In the genomic region with DNA sequence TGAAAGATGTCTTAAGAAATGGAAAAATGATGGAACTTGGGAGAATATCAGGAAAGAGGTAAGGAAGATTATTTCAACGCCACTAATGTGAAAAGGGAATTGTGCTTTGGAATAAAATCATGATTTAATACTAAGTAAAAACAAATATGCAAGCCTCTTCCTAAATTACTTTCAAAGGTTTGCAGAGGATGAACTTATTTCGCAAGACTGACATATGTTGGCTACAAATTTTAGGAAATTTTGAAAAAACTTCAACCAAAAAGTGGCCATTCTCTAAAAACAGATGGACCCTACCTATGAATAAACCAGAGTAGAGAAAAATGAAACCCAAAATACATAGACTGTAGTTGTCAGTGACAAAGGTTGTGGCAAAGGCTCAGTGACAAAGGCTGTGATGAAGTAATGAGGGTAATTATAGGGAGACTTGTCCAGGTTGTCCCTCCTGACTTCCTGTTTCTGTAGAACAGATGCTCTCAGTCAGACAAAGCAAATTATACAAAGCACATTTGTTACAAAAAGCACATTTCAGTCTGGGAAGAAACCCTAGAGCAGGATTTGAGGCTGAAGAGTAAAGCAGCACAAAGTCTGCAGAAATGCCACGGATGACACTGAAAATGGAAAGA, we compare ENCODE assay signal across 14 cellular contexts. TPM values are rescaled to one million over a fixed set of nuclear protein-coding genes. Genes with fewer than 3 reads are reported as not detected.
DNase-seq lines count a peak whose midpoint lies in the region; ATAC-seq and TF ChIP-seq lines count a peak whose summit lies in the region.
"Had no signal": no experiment of that assay in that cellular context is flagged by ENCODE, and none has a peak within 500 bp of the region (broad histone marks: within the 10 kb centered on the region; RNA-seq: fewer than 3 reads in every experiment).

No MANE protein-coding gene starts in this region.

- no peak for ATAC-seq in natural killer cell
- no peak for ATAC-seq in natural killer cell treated with Interleukin-12 subunit alpha and Interleukin-12 subunit beta and Interleukin-15 and Interleukin-18, amount 100 ng/mL, for 72 hours
- ATAC-seq in stimulated activated memory B cell treated with anti-CD40 and anti-IgM and Interleukin-4, amounts not matched to agents 10 μg/mL and 1 μg/mL and 100 μg/mL, for 72 hours = no peak
- ATAC-seq in GM19455 (IDR thresholded peaks at IDR 0.05; ENCODE audit: unreplicated experiment) = no peak
- no peak for ATAC-seq in HG03139 (IDR thresholded peaks at IDR 0.05; ENCODE audit: unreplicated experiment)

- H3K4me3 Mint-ChIP-seq in natural killer cell = no peak overlapping the region
- no peak overlapping the region for H3K4me3 Mint-ChIP-seq in natural killer cell treated with Interleukin-12 subunit alpha and Interleukin-12 subunit beta and Interleukin-15 and Interleukin-18, amount 100 ng/mL, for 72 hours
- H3K4me3 Mint-ChIP-seq in activated naive CD8-positive, alpha-beta T cell treated with anti-CD3 and anti-CD28 coated beads for 36 hours = no peak overlapping the region
- H3K4me3 Mint-ChIP-seq in stimulated activated memory B cell treated with anti-CD40 and anti-IgM and Interleukin-4, amounts not matched to agents 10 μg/mL and 1 μg/mL and 100 μg/mL, for 72 hours = no peak overlapping the region

- intact Hi-C loops in natural killer cell (cut with micrococcal nuclease) = no loop called here

- H3K27ac Mint-ChIP-seq in natural killer cell = peak overlapping the region; percentile 3 to 25
- H3K27ac Mint-ChIP-seq in natural killer cell treated with Interleukin-12 subunit alpha and Interleukin-12 subunit beta and Interleukin-15 and Interleukin-18, amount 100 ng/mL, for 72 hours = peak overlapping the region in 1 of 2 donors; percentile 75
- H3K27ac Mint-ChIP-seq in activated naive CD8-positive, alpha-beta T cell treated with anti-CD3 and anti-CD28 coated beads for 36 hours = peak overlapping the region; percentile 64
- peak overlapping the region; percentile 3 for H3K27ac Mint-ChIP-seq in stimulated activated memory B cell treated with anti-CD40 and anti-IgM and Interleukin-4, amounts not matched to agents 10 μg/mL and 1 μg/mL and 100 μg/mL, for 72 hours

- DNase-seq in natural killer cell (no peak), NCI-H2081 treated with DMSO at 0.1 percent for 48 hours (lab: John Stamatoyannopoulos, UW) (peak; percentile 85)
- no peak for DNase-seq in natural killer cell treated with Interleukin-12 subunit alpha and Interleukin-12 subunit beta and Interleukin-15 and Interleukin-18, amount 100 ng/mL, for 72 hours (ENCODE audit: low spot score)
- DNase-seq in activated naive CD8-positive, alpha-beta T cell treated with anti-CD3 and anti-CD28 coated beads for 36 hours = no peak
- no peak for DNase-seq in activated CD8-positive, alpha-beta memory T cell treated with anti-CD3 and anti-CD28 coated beads for 24 hours
- DNase-seq: activated CD8-positive, alpha-beta memory T cell treated with anti-CD3 and anti-CD28 coated beads, Interleukin-2, amount 50 U/mL, for 48 hours; erythroblast; GM23248; hippocampal formation; NCI-H446 treated with DMSO at 0.1 percent for 48 hours; Right ventricle myocardium superior had no signal

- no peaks in the 10 kb centered on the region for H3K9me3 Mint-ChIP-seq in natural killer cell
- H3K9me3 Mint-ChIP-seq in natural killer cell treated with Interleukin-12 subunit alpha and Interleukin-12 subunit beta and Interleukin-15 and Interleukin-18, amount 100 ng/mL, for 72 hours = no peaks in the 10 kb centered on the region
- H3K9me3 Mint-ChIP-seq in activated naive CD8-positive, alpha-beta T cell treated with anti-CD3 and anti-CD28 coated beads for 36 hours = no peaks in the 10 kb centered on the region
- H3K9me3 Mint-ChIP-seq in stimulated activated memory B cell treated with anti-CD40 and anti-IgM and Interleukin-4, amounts not matched to agents 10 μg/mL and 1 μg/mL and 100 μg/mL, for 72 hours = no peaks in the 10 kb centered on the region

- H3K4me1 Mint-ChIP-seq in natural killer cell = peaks cover 12 to 25% of the 10 kb centered on the region in 2 donors
- H3K4me1 Mint-ChIP-seq in natural killer cell treated with Interleukin-12 subunit alpha and Interleukin-12 subunit beta and Interleukin-15 and Interleukin-18, amount 100 ng/mL, for 72 hours (ENCODE audit: low read depth in 2 of 2) = peaks cover 25 to 51% of the 10 kb centered on the region in 2 donors
- H3K4me1 Mint-ChIP-seq in activated naive CD8-positive, alpha-beta T cell treated with anti-CD3 and anti-CD28 coated beads for 36 hours = peaks cover 45% of the 10 kb centered on the region
- peaks cover 11% of the 10 kb centered on the region for H3K4me1 Mint-ChIP-seq in stimulated activated memory B cell treated with anti-CD40 and anti-IgM and Interleukin-4, amounts not matched to agents 10 μg/mL and 1 μg/mL and 100 μg/mL, for 72 hours

- no peaks in the 10 kb centered on the region for H3K27me3 Mint-ChIP-seq in natural killer cell (ENCODE audit: low read depth in 2 of 2)
- H3K27me3 Mint-ChIP-seq in natural killer cell treated with Interleukin-12 subunit alpha and Interleukin-12 subunit beta and Interleukin-15 and Interleukin-18, amount 100 ng/mL, for 72 hours = no peaks in the 10 kb centered on the region
- no peaks in the 10 kb centered on the region for H3K27me3 Mint-ChIP-seq in activated naive CD8-positive, alpha-beta T cell treated with anti-CD3 and anti-CD28 coated beads for 36 hours
- H3K27me3 Mint-ChIP-seq in stimulated activated memory B cell treated with anti-CD40 and anti-IgM and Interleukin-4, amounts not matched to agents 10 μg/mL and 1 μg/mL and 100 μg/mL, for 72 hours = no peaks in the 10 kb centered on the region

- no peak for TF ChIP-seq CTCF in natural killer cell (IDR thresholded peaks at IDR 0.05)

- H3K36me3 Mint-ChIP-seq in natural killer cell = no peaks in the 10 kb centered on the region
- H3K36me3 Mint-ChIP-seq in natural killer cell treated with Interleukin-12 subunit alpha and Interleukin-12 subunit beta and Interleukin-15 and Interleukin-18, amount 100 ng/mL, for 72 hours = peaks cover 12% of the 10 kb centered on the region
- H3K36me3 Mint-ChIP-seq in activated naive CD8-positive, alpha-beta T cell treated with anti-CD3 and anti-CD28 coated beads for 36 hours = peaks cover 71% of the 10 kb centered on the region
- H3K36me3 Mint-ChIP-seq in stimulated activated memory B cell treated with anti-CD40 and anti-IgM and Interleukin-4, amounts not matched to agents 10 μg/mL and 1 μg/mL and 100 μg/mL, for 72 hours = peaks cover 45% of the 10 kb centered on the region

RNA-seq across cellular contexts. Expression of a gene that starts 39.5 kb away (rescaled TPM):
- total RNA-seq in natural killer cell = 1 to 10 TPM; 5.5 to 6.6 (median 6.4) TPM
- 1 to 10 TPM; 5.2 to 5.9 TPM for total RNA-seq in natural killer cell treated with Interleukin-12 subunit alpha and Interleukin-12 subunit beta and Interleukin-15 and Interleukin-18, amount 100 ng/mL, for 72 hours
- 1 to 10 TPM; 3.9 to 4.4 TPM for total RNA-seq in activated naive CD8-positive, alpha-beta T cell treated with anti-CD3 and anti-CD28 coated beads for 36 hours
